19 cellular contexts compared by ENCODE assay signal in genomic region chr2:202883987-202884675, GRCh38. TPM values are rescaled to one million over a fixed set of nuclear protein-coding genes. Genes with fewer than 3 reads are reported as not detected.
DNase-seq lines count a peak whose midpoint lies in the region; ATAC-seq, FAIRE-seq and TF ChIP-seq lines count a peak whose summit lies in the region.
"Had no signal": no experiment of that assay in that cellular context is flagged by ENCODE, and none has a peak within 500 bp of the region (broad histone marks: within the 10 kb centered on the region; RNA-seq: fewer than 3 reads in every experiment).

No MANE protein-coding gene starts in this region.

- H3K9me3 Mint-ChIP-seq in astrocyte (ENCODE audit: unreplicated experiment): no peaks in the 10 kb centered on the region
- H3K9me3 Mint-ChIP-seq: WTC11 had no signal

- peak overlapping the region; percentile 13 for H3K27ac ChIP-seq in astrocyte (ENCODE audit: low read depth, low read length)
- H3K27ac ChIP-seq in foreskin keratinocyte: no peak overlapping the region
- H3K27ac ChIP-seq: colonic mucosa, pancreas, skin epidermis had no signal

- no peak overlapping the region for H3K4me3 ChIP-seq in astrocyte (ENCODE audit: insufficient read depth, low read depth, low read length)
- H3K4me3 ChIP-seq: colonic mucosa, pancreas, skin epidermis had no signal

- DNase-seq in AG08396 (ENCODE audit: low spot score) (peak; percentile 11), HTR-8/SVneo (ENCODE audit: insufficient read length, low spot score) (no peak), astrocyte (ENCODE audit: low read depth) (peak; percentile 48), foreskin keratinocyte (no peak), erythroblast (lab: John Stamatoyannopoulos, UW) (no peak), NCI-H345 (lab: John Stamatoyannopoulos, UW) (no peak)
- DNase-seq: activated effector memory CD4-positive, alpha-beta T cell treated with anti-CD3 and anti-CD28 coated beads, Interleukin-2, amount 50 U/mL, for 16 hours; amygdala; colonic mucosa; hypothalamus; NCI-H2029 treated with DMSO at 0.1 percent for 48 hours; NCI-H526; pancreas; stimulated activated naive CD4-positive, alpha-beta T cell treated with Interleukin-2 at 50 U/mL for 16 hours had no signal

- no peaks in the 10 kb centered on the region for H3K9me3 ChIP-seq in astrocyte (ENCODE audit: insufficient read depth, low read depth, low read length)
- H3K9me3 ChIP-seq: colonic mucosa, pancreas had no signal

- peak overlapping the region; percentile 23 for H3K9ac ChIP-seq in astrocyte (ENCODE audit: low read length)

- H3K4me1 Mint-ChIP-seq in astrocyte (ENCODE audit: low read depth, unreplicated experiment): no peaks in the 10 kb centered on the region
- H3K4me1 Mint-ChIP-seq: WTC11 had no signal

- ATAC-seq in foreskin keratinocyte (no peak), GM18502 (IDR thresholded peaks at IDR 0.05; ENCODE audit: poor library complexity, unreplicated experiment) (no peak), HG03139 (IDR thresholded peaks at IDR 0.05; ENCODE audit: unreplicated experiment) (no peak)
- ATAC-seq: pancreas, WTC11 had no signal

- no peaks in the 10 kb centered on the region for H3K27me3 ChIP-seq in astrocyte (ENCODE audit: insufficient read depth, low read length)
- H3K27me3 ChIP-seq in foreskin keratinocyte: no peaks in the 10 kb centered on the region
- H3K27me3 ChIP-seq: colonic mucosa, pancreas had no signal

- no peak overlapping the region for H3K27ac Mint-ChIP-seq in astrocyte (ENCODE audit: unreplicated experiment)
- H3K27ac Mint-ChIP-seq: WTC11 had no signal

- TF ChIP-seq POLR2A in erythroblast (IDR thresholded peaks at IDR 0.05; ENCODE audit: low read length): no peak

- no peaks in the 10 kb centered on the region for H3K27me3 Mint-ChIP-seq in astrocyte (ENCODE audit: low read depth, unreplicated experiment)

- H3K4me1 ChIP-seq in astrocyte (ENCODE audit: insufficient read depth, low read length): no peaks in the 10 kb centered on the region
- no peaks in the 10 kb centered on the region for H3K4me1 ChIP-seq in foreskin keratinocyte
- H3K4me1 ChIP-seq: colonic mucosa, pancreas had no signal

- FAIRE-seq in HTR-8/SVneo (lab: Jason Lieb, UNC) (peak; percentile 36), astrocyte (lab: Jason Lieb, UNC) (peak; percentile 68)
- FAIRE-seq: pancreas, RCC 7860 had no signal

- no peaks in the 10 kb centered on the region for H3K79me2 ChIP-seq in astrocyte (ENCODE audit: insufficient read depth, low read length)

- H3K4me3 Mint-ChIP-seq in astrocyte (ENCODE audit: unreplicated experiment): no peak overlapping the region
- H3K4me3 Mint-ChIP-seq: WTC11 had no signal

- peak overlapping the region; percentile 3 for H3K4me2 ChIP-seq in astrocyte (ENCODE audit: low read length)

- no peak overlapping the region for H2AFZ ChIP-seq in astrocyte (ENCODE audit: low read depth, low read length)

- H3K36me3 ChIP-seq in astrocyte (ENCODE audit: insufficient read depth, low read length): peaks cover 13% of the 10 kb centered on the region
- H3K36me3 ChIP-seq: colonic mucosa had no signal

- TF ChIP-seq CTCF in astrocyte (IDR thresholded peaks at IDR 0.05; ENCODE audit: insufficient read depth, low read depth, low read length): no peak
- peak; percentile 10 for TF ChIP-seq CTCF in foreskin keratinocyte (conservative IDR thresholded peaks at IDR 0.05)

- no peaks in the 10 kb centered on the region for H4K20me1 ChIP-seq in astrocyte (ENCODE audit: insufficient read depth, low read length)

- peaks cover 4% of the 10 kb centered on the region for H3K36me3 Mint-ChIP-seq in astrocyte (ENCODE audit: low read depth, unreplicated experiment)

RNA-seq across cellular contexts. Expression of gene ICA1L, which starts 12.6 kb away (rescaled TPM):
- total RNA-seq in astrocyte (2.7 and 4.9 TPM in 2 replicates), foreskin keratinocyte (1.3 and 1.8 TPM in 2 replicates)
- polyA plus RNA-seq in foreskin keratinocyte: 0.31 and 0.62 TPM in 2 replicates

RNA-seq across cellular contexts. Expression of gene WDR12, which starts 27.3 kb away (rescaled TPM):
- total RNA-seq in astrocyte (53.5 and 60.6 TPM in 2 replicates), foreskin keratinocyte (66.3 and 70.6 TPM in 2 replicates)
- polyA plus RNA-seq in foreskin keratinocyte: 68.4 and 81.2 TPM in 2 replicates

RNA-seq across cellular contexts. Expression of gene CARF, which starts 27.9 kb away (rescaled TPM):
- total RNA-seq in astrocyte (3.6 and 5.3 TPM in 2 replicates), foreskin keratinocyte (2.1 and 2.4 TPM in 2 replicates)
- 0.49 and 0.59 TPM in 2 replicates for polyA plus RNA-seq in foreskin keratinocyte

Comparison
In these comparisons a context has a peak if more than half of its experiments do, and no peak if none do; other contexts are left out.
1. DNase-seq: peak in AG08396 (single experiment) and astrocyte (single experiment); none in HTR-8/SVneo (single experiment), foreskin keratinocyte (0 of 2), erythroblast (0 of 2) and NCI-H345 (single experiment).